Comparison of ENCODE assay signal across 8 cellular contexts in genomic region chr22:25111579-25112517, GRCh38.
DNase-seq lines count a peak whose midpoint lies in the region; TF ChIP-seq lines count a peak whose summit lies in the region.

No MANE protein-coding gene starts in this region.

- DNase-seq in BJ (ENCODE audit: low read depth) (no peak), medulla oblongata (ENCODE audit: extremely low spot score) (peak; percentile 66), tibial artery (peak; percentile 73 to 89), NCI-H2227 (lab: John Stamatoyannopoulos, UW; ENCODE audit: unreplicated experiment) (no peak), OCI-LY7 (ENCODE audit: low spot score) (no peak), NOMO-1 (lab: John Stamatoyannopoulos, UW; ENCODE audit: unreplicated experiment in 2 of 2) (no peak)
- DNase-seq in Jurkat, Clone E6-1 (ENCODE audit: low read depth, low spot score), result no peak

- H2AFZ ChIP-seq in OCI-LY7 (ENCODE audit: low read length), result no peak overlapping the region

- H3K4me2 ChIP-seq in OCI-LY7 (ENCODE audit: low read length), result no peak overlapping the region; the same call in 1 of the 2 replicates

- intact Hi-C loops in tibial artery (cut with DNase I; ENCODE audit: low total_unique reads), result no loop called here
- intact Hi-C loops in OCI-LY7 (cut with micrococcal nuclease; ENCODE audit: unreplicated experiment), result no loop called here

- no peaks in the 10 kb centered on the region for H3K9me2 ChIP-seq in OCI-LY7 (ENCODE audit: insufficient read depth, low read length)

- no TSS peak for BruUV-seq in OCI-LY7 (replicated peaks; lab: Mats Ljungman, UMichigan)

- no peaks in the 10 kb centered on the region for H3K79me2 ChIP-seq in OCI-LY7 (ENCODE audit: insufficient read depth, low read depth, low read length)

- H3K9me3 ChIP-seq in tibial artery (no peaks in the 10 kb centered on the region), OCI-LY7 (ENCODE audit: low read length) (no peaks in the 10 kb centered on the region)

- CTCF ChIA-PET in BJ (lab: Yijun Ruan, JAX) (interaction anchor here (0.7 to 1.6 kb wide), 3 partner anchors 9 to 13 kb away, joined by 3 to 4 read pairs (median 3); no protein-coding TSS in a partner anchor), OCI-LY7 (lab: Charles Lee; ENCODE audit: unreplicated experiment) (no interaction called here)

- no peaks in the 10 kb centered on the region for H3K36me3 ChIP-seq in BJ (ENCODE audit: control insufficient read depth, insufficient read depth, low read length)
- peaks cover 0 to 22% (median 6%) of the 10 kb centered on the region in 3 donors for H3K36me3 ChIP-seq in tibial artery
- no peaks in the 10 kb centered on the region for H3K36me3 ChIP-seq in OCI-LY7 (ENCODE audit: insufficient read depth, low read length)

- H3K4me3 ChIP-seq in BJ (ENCODE audit: low read depth, low read length) (peak overlapping the region; percentile 45), tibial artery (peak overlapping the region; percentile 48 to 66), OCI-LY7 (ENCODE audit: low read depth, low read length, poor library complexity, severe bottlenecking) (no peak overlapping the region)
- H3K4me3 ChIP-seq in Jurkat, Clone E6-1 (ENCODE audit: low read length), result peak overlapping the region; percentile 62

- H4K20me1 ChIP-seq in OCI-LY7 (ENCODE audit: insufficient read depth, low read length), result no peaks in the 10 kb centered on the region

- H3K27me3 ChIP-seq in BJ (ENCODE audit: control insufficient read depth, insufficient read depth, low read length), result no peaks in the 10 kb centered on the region; the same call in 1 of the 2 replicates
- H3K27me3 ChIP-seq in tibial artery, result no peaks in the 10 kb centered on the region

- no peak for TF ChIP-seq CTCF in BJ (IDR thresholded peaks at IDR 0.05; ENCODE audit: insufficient read depth, low read depth, low read length)
- no peak for TF ChIP-seq CTCF in tibial artery (IDR thresholded peaks at IDR 0.05)
- no peak for TF ChIP-seq CTCF in OCI-LY7 (conservative IDR thresholded peaks at IDR 0.05; ENCODE audit: low read length)

- peaks cover 0 to 68% (median 49%) of the 10 kb centered on the region in 4 donors for H3K4me1 ChIP-seq in tibial artery
- no peaks in the 10 kb centered on the region for H3K4me1 ChIP-seq in OCI-LY7 (ENCODE audit: insufficient read depth, low read length, poor library complexity, severe bottlenecking)

- peak overlapping the region; percentile 61 for H3K27ac ChIP-seq in cingulate gyrus (ENCODE audit: low read depth, low read length)
- peak overlapping the region; percentile 78 to 83 for H3K27ac ChIP-seq in tibial artery
- no peak overlapping the region for H3K27ac ChIP-seq in OCI-LY7 (ENCODE audit: low read depth, low read length, poor library complexity, severe bottlenecking)

- POLR2A ChIA-PET in BJ (lab: Charles Lee) (no interaction called here), OCI-LY7 (lab: Charles Lee) (interaction anchor here (0.6 kb wide), 1 partner anchor 236 kb away, joined by 5 read pairs; no protein-coding TSS in a partner anchor)

Comparison
In these comparisons a context has a peak if more than half of its experiments do, and no peak if none do; other contexts are left out.
1. DNase-seq: peak in medulla oblongata (single experiment) and tibial artery (2 of 2); none in BJ (single experiment), Jurkat, Clone E6-1 (single experiment), NCI-H2227 (single experiment), OCI-LY7 (single experiment) and NOMO-1 (0 of 2).